Comparison of ENCODE assay signal across 8 cellular contexts in the genomic region with DNA sequence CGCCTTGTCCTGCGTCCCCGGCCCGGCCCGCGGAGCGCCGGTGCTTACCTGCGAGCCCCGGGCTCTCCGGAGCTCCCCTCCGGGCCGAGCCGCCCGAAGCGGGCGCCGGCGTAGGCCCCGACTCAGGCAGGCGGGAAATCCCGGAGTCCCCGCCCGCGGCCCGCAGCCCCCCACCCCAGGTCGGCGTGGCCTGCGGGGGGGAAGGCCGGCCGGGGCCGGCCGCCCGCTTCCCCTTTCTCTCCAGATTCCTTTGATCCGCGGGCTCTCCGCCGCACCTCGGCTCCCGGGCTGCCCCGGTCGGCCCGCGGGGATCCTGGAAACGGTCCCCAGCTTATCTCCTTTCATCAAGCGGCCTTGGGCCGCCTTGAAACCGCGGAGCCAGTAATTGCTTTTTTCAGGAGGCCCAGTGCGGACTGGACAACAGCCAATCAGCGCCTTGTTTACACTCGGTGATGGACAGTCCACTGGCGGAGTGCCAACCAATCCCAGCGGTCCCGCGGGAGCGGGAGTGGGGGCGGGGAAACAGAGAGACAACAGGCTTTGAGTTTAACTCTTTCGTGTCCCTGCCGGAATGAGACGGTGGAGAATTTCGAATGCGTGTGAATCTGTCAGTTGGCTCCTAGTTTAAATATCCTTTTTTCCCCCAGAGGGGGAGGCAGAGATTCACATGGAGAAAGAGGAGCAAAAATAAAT. TPM values are rescaled to one million over a fixed set of nuclear protein-coding genes. Genes with fewer than 3 reads are reported as not detected.
DNase-seq lines count a peak whose midpoint lies in the region; ATAC-seq, FAIRE-seq and TF ChIP-seq lines count a peak whose summit lies in the region.

No MANE protein-coding gene starts in this region.

- in situ Hi-C loops in G401 (cut with HindIII; ENCODE audit: low sequenced_read_pairs) (no loop called here), GM12878 (cut with MboI) (no loop called here)

- no peak for TF ChIP-seq RAD21 in GM12878 (IDR thresholded peaks at IDR 0.05; ENCODE audit: insufficient read depth, low read depth, low read length)

- POLR2A ChIA-PET in GM12878 (lab: Charles Lee) = no interaction called here

- no peak overlapping the region for H2AFZ ChIP-seq in GM12878 (ENCODE audit: control insufficient read depth, low read depth, low read length)

- H3K4me3 Mint-ChIP-seq in progenitor cell of endocrine pancreas (ENCODE audit: low read depth) = peak overlapping the region; percentile 78

- peak overlapping the region; percentile 19; the same call in 1 of the 2 replicates for H3K4me2 ChIP-seq in GM12878 (ENCODE audit: control insufficient read depth, insufficient read depth)

- RAD21 ChIA-PET in GM12878 (lab: Charles Lee; ENCODE audit: unreplicated experiment) = no interaction called here

- H3K27me3 Mint-ChIP-seq in progenitor cell of endocrine pancreas = no peaks in the 10 kb centered on the region

- no peak for TF ChIP-seq POLR2A in GM12878 (IDR thresholded peaks at IDR 0.05; ENCODE audit: low read depth, low read length)

- no peaks in the 10 kb centered on the region for H3K36me3 Mint-ChIP-seq in progenitor cell of endocrine pancreas (ENCODE audit: insufficient read depth)

- intact Hi-C loops in GM12878 (cut with micrococcal nuclease; ENCODE audit: unreplicated experiment) = loop anchor here (10.0 kb wide), 1 partner anchor 99 kb away; a partner anchor contains a TSS

- no peak overlapping the region for H3K9ac ChIP-seq in GM12878 (ENCODE audit: control insufficient read depth, insufficient read depth, low read length)

- peak; percentile 83 for FAIRE-seq in GM12878 (lab: Jason Lieb, UNC)

- peak overlapping the region; percentile 95 for H3K27ac Mint-ChIP-seq in progenitor cell of endocrine pancreas

- H3K9me3 ChIP-seq in MG63 = no peaks in the 10 kb centered on the region
- no peaks in the 10 kb centered on the region for H3K9me3 ChIP-seq in RWPE2 (ENCODE audit: severe bottlenecking)
- no peaks in the 10 kb centered on the region; the same call in 2 of the 3 replicates for H3K9me3 ChIP-seq in GM12878 (replicated peaks; ENCODE audit: control insufficient read depth, insufficient read depth, low read length)

- no peaks in the 10 kb centered on the region for H4K20me1 ChIP-seq in GM12878 (ENCODE audit: control insufficient read depth, insufficient read depth)

- no peak for TF ChIP-seq EP300 in GM12878 (IDR thresholded peaks at IDR 0.05; ENCODE audit: borderline replicate concordance in 1 of 2, control insufficient read depth in 1 of 2, low read depth in 2 of 2, low read length in 2 of 2)

- peaks cover 47% of the 10 kb centered on the region for H3K4me1 Mint-ChIP-seq in progenitor cell of endocrine pancreas (ENCODE audit: low read depth)

- peaks cover 12% of the 10 kb centered on the region for H3K4me1 ChIP-seq in RWPE2 (ENCODE audit: insufficient read depth, poor library complexity, severe bottlenecking)
- H3K4me1 ChIP-seq in GM12878 (ENCODE audit: control insufficient read depth, insufficient read depth, low read length) = no peaks in the 10 kb centered on the region

- CTCF ChIA-PET in GM12878 (lab: Yijun Ruan, JAX) = no interaction called here

- DNase-seq in G401 (ENCODE audit: low spot score) = peak; percentile 99
- peak; percentile 100 for DNase-seq in MG63
- DNase-seq in RWPE2 (ENCODE audit: low spot score) = peak; percentile 100
- peak; percentile 40 for DNase-seq in GM12878 (ENCODE audit: low read depth, low spot score)
- DNase-seq in hippocampal formation (lab: John Stamatoyannopoulos, UW) = peak; percentile 98 to 99
- DNase-seq in progenitor cell of endocrine pancreas (ENCODE audit: low spot score, unreplicated experiment) = peak; percentile 99
- no peak for DNase-seq in T-helper 9 cell

- H3K79me2 ChIP-seq in GM12878 (ENCODE audit: control insufficient read depth, insufficient read depth, low read length) = no peaks in the 10 kb centered on the region

- ATAC-seq in RWPE2 (ENCODE audit: low read depth) = peak; percentile 26
- peak; percentile 85 for ATAC-seq in GM12878
- ATAC-seq in HG02642 (IDR thresholded peaks at IDR 0.05; ENCODE audit: poor library complexity, unreplicated experiment) = no peak

- peaks cover 7% of the 10 kb centered on the region for H3K36me3 ChIP-seq in MG63
- no peaks in the 10 kb centered on the region for H3K36me3 ChIP-seq in RWPE2 (ENCODE audit: low read depth)
- H3K36me3 ChIP-seq in GM12878 (ENCODE audit: control insufficient read depth in 2 of 2, insufficient read depth in 2 of 2, low read length in 1 of 2) = no peaks in the 10 kb centered on the region

- BruUV-seq in GM12878 (replicated peaks; lab: Mats Ljungman, UMichigan) = no TSS peak

- WGBS in GM12878 (ENCODE audit: insufficient coverage, insufficient replicate concordance, low lambda C conversion rate, missing lambda C conversion rate) = 4% methylated on average over 48 of the region's 63 CpGs

- H3K4me3 ChIP-seq in MG63 (peak overlapping the region; percentile 66), RWPE2 (ENCODE audit: severe bottlenecking) (peak overlapping the region; percentile 69), GM12878 (0 out of 2 replicates have a peak overlapping the region, but pooled peaks have one; percentile 32)

- H3K27me3 ChIP-seq in MG63 = no peaks in the 10 kb centered on the region
- no peaks in the 10 kb centered on the region for H3K27me3 ChIP-seq in RWPE2 (ENCODE audit: insufficient read depth, poor library complexity, severe bottlenecking)
- peaks cover 23 to 38% of the 10 kb centered on the region in 2 experiments for H3K27me3 ChIP-seq in GM12878 (replicated peaks in 1 of 2; ENCODE audit: control insufficient read depth in 2 of 2, insufficient read depth in 2 of 2, low read length in 1 of 2)

- SMC1A ChIA-PET in GM12878 (lab: Charles Lee; ENCODE audit: uncharacterized antibody, unreplicated experiment) = no interaction called here

- H3K9me3 Mint-ChIP-seq in progenitor cell of endocrine pancreas (ENCODE audit: low read depth) = no peaks in the 10 kb centered on the region

- H3K27ac ChIP-seq in RWPE2 (ENCODE audit: poor library complexity, severe bottlenecking) (peak overlapping the region; percentile 75), GM12878 (ENCODE audit: control insufficient read depth, insufficient read depth) (no peak overlapping the region)

- TF ChIP-seq CTCF in RWPE2 (IDR thresholded peaks at IDR 0.05; ENCODE audit: poor library complexity, severe bottlenecking) (no peak), GM12878 (IDR thresholded peaks at IDR 0.05 in 2 of 3, conservative IDR thresholded peaks at IDR 0.05 in 1 of 3; ENCODE audit: control insufficient read depth in 2 of 3, extremely low read depth in 1 of 3, insufficient read depth in 1 of 3, low read depth in 3 of 3, low read length in 3 of 3) (no peak), progenitor cell of endocrine pancreas (IDR thresholded peaks at IDR 0.05; ENCODE audit: unreplicated experiment) (no peak)

TF ChIP-seq in GM12878, 131 proteins besides CTCF, POLR2A, EP300 and RAD21 (continues in another document):
- TF ChIP-seq SMARCA5 (IDR thresholded peaks at IDR 0.05) = peak; percentile 95
- TF ChIP-seq, protein P1, sequence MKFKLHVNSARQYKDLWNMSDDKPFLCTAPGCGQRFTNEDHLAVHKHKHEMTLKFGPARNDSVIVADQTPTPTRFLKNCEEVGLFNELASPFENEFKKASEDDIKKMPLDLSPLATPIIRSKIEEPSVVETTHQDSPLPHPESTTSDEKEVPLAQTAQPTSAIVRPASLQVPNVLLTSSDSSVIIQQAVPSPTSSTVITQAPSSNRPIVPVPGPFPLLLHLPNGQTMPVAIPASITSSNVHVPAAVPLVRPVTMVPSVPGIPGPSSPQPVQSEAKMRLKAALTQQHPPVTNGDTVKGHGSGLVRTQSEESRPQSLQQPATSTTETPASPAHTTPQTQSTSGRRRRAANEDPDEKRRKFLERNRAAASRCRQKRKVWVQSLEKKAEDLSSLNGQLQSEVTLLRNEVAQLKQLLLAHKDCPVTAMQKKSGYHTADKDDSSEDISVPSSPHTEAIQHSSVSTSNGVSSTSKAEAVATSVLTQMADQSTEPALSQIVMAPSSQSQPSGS (IDR thresholded peaks at IDR 0.05; ENCODE audit: low read length) = 0 out of 2 replicates have a peak, but pooled peaks have one; percentile 21
- TF ChIP-seq SREBF2 (IDR thresholded peaks at IDR 0.05; ENCODE audit: low read length) = no peak
- TF ChIP-seq TCF3 (IDR thresholded peaks at IDR 0.05; ENCODE audit: borderline replicate concordance, insufficient read depth, low read depth, low read length) = no peak
- no peak for TF ChIP-seq ZNF274 (IDR thresholded peaks at IDR 0.05; ENCODE audit: insufficient read depth, insufficient read length)
- 0 out of 2 replicates have a peak, but pooled peaks have one; percentile 24 for TF ChIP-seq PML (IDR thresholded peaks at IDR 0.05; ENCODE audit: low read length)
- 0 out of 2 replicates have a peak, but pooled peaks have one; percentile 30 for TF ChIP-seq TCF12 (IDR thresholded peaks at IDR 0.05; ENCODE audit: low read depth, low read length)
- TF ChIP-seq KDM1A (IDR thresholded peaks at IDR 0.05; ENCODE audit: borderline replicate concordance) = no peak
- peak; percentile 95 for TF ChIP-seq MEF2B (IDR thresholded peaks at IDR 0.05; ENCODE audit: partially characterized antibody, poor library complexity, severe bottlenecking)
- TF ChIP-seq RB1 (IDR thresholded peaks at IDR 0.05; ENCODE audit: borderline replicate concordance) = no peak
- no peak; the same call in 1 of the 2 replicates for TF ChIP-seq RCOR1 (conservative IDR thresholded peaks at IDR 0.05; ENCODE audit: low read depth, low read length)

RNA-seq across cellular contexts. Expression of a gene that starts 1.4 kb away (rescaled TPM):
- total RNA-seq in G401 (2014; rRNA removed; shearing (Covaris generic)) = 5.3 and 9.6 TPM in 2 replicates
- total RNA-seq in MG63 (2014; rRNA removed; shearing (Covaris generic); ENCODE audit: low replicate concordance) = 3.6 and 10.4 TPM in 2 replicates
- total RNA-seq in GM12878 (2013; cell fraction: nucleolus; rRNA removed) = 0.32 and 0.84 TPM in 2 replicates
- total RNA-seq in GM12878 (2014; rRNA removed) (under 0.01 TPM in 1 of 2 replicates, not detected in the other), GM12878 (2014; rRNA removed; fragmentation: Illumina TruSeq; extraction: Trizol) (not detected in 2 replicates), GM12878 (2021) (0.10 and 0.45 TPM in 2 replicates), progenitor cell of endocrine pancreas (36.9 and 40.5 TPM in 2 replicates)
- polyA plus RNA-seq in GM12878 (2011; ENCODE audit: low read depth) = not detected
- polyA plus RNA-seq in GM12878 (2011; rRNA removed) (0.12 TPM in 1 of 2 replicates, not detected in the other), GM12878 (2014; fragmentation: Illumina TruSeq; extraction: Trizol) (not detected in 2 replicates), GM12878 (2014; fragmentation: Nextera tagmentation; extraction: Ambion mirVana) (not detected), GM12878 (2014; rRNA removed) (0.03 TPM in 2 replicates), GM12878 (2016; fragmentation: Nextera tagmentation; extraction: Ambion mirVana) (under 1 TPM in 1 of 2 experiments, not detected in 1; 0.14 TPM)
- polyA plus RNA-seq in GM12878 (2011; cell fraction: cytosol; rRNA removed) = 0.01 and 0.07 TPM in 2 replicates
- 0.32 and 0.75 TPM in 2 replicates for polyA plus RNA-seq in GM12878 (2011; cell fraction: nucleus; rRNA removed)
- polyA plus RNA-seq in GM12878 (2012) = 0.03 and 0.07 TPM in 2 replicates
- 0.10 TPM in 1 of 2 replicates, not detected in the other for polyA minus RNA-seq in GM12878 (2011; rRNA and poly(A)+ RNA removed)
- not detected in 2 replicates for polyA minus RNA-seq in GM12878 (2011; cell fraction: cytosol; rRNA and poly(A)+ RNA removed)
- 0.48 and 0.67 TPM in 2 replicates for polyA minus RNA-seq in GM12878 (2011; cell fraction: nucleus; rRNA and poly(A)+ RNA removed)
